8 cellular contexts compared by ENCODE assay signal in the genomic region with DNA sequence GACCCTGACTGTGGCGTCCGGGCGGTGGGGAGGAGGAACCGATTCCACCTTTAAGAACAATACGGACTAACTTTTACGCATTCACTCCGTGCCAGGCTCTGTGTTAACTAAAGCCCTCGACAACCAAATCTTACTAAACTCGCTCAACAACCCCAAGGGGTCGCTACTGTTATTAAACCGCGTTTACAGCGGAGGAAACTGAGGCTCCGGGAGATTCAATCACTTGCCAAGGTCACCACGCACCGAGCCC. TPM values are rescaled to one million over a fixed set of nuclear protein-coding genes. Genes with fewer than 3 reads are reported as not detected.
DNase-seq lines count a peak whose midpoint lies in the region; ATAC-seq, FAIRE-seq and TF ChIP-seq lines count a peak whose summit lies in the region.

No MANE protein-coding gene starts in this region.

- peak overlapping the region; percentile 81 for H3K4me2 ChIP-seq in astrocyte (ENCODE audit: low read length)

- no peaks in the 10 kb centered on the region for H3K27me3 ChIP-seq in astrocyte (ENCODE audit: insufficient read depth, low read length)

- H3K27ac ChIP-seq in HEK293 (ENCODE audit: extremely low read depth, low read depth, low read length) (peak overlapping the region; percentile 32; the same call in 1 of the 2 replicates), astrocyte (ENCODE audit: low read depth, low read length) (no peak overlapping the region)

- H3K27me3 Mint-ChIP-seq in astrocyte (ENCODE audit: low read depth, unreplicated experiment): no peaks in the 10 kb centered on the region

- FAIRE-seq in astrocyte (lab: Jason Lieb, UNC) (no peak), HTR-8/SVneo (lab: Jason Lieb, UNC) (no peak)

- no peaks in the 10 kb centered on the region for H3K9me3 ChIP-seq in HEK293 (ENCODE audit: control insufficient read depth, insufficient read depth, low read depth, low read length)
- peaks cover 7% of the 10 kb centered on the region for H3K9me3 ChIP-seq in astrocyte (ENCODE audit: insufficient read depth, low read depth, low read length)

- ATAC-seq in GM18867 (IDR thresholded peaks at IDR 0.05; ENCODE audit: unreplicated experiment) (no peak), GM19324 (IDR thresholded peaks at IDR 0.05; ENCODE audit: low FRiP score, unreplicated experiment) (no peak)

- H3K4me1 Mint-ChIP-seq in astrocyte (ENCODE audit: low read depth, unreplicated experiment): peaks cover 5% of the 10 kb centered on the region

- DNase-seq in AG04449 (ENCODE audit: low read depth, low spot score) (no peak), astrocyte (ENCODE audit: low read depth) (peak; percentile 29), lung microvascular endothelial cell (ENCODE audit: low read depth in 2 of 2) (peak; percentile 41 to 60), globus pallidus (ENCODE audit: low spot score) (no peak), HTR-8/SVneo (ENCODE audit: insufficient read length, low spot score) (no peak)

- CTCF ChIA-PET in AG04449 (lab: Yijun Ruan, JAX): interaction anchor here (1.3 to 2.7 kb wide), 5 partner anchors 9 to 391 kb away, joined by 3 to 20 read pairs (median 5); a partner anchor contains a TSS
- CTCF ChIA-PET in HEK293 (lab: Yijun Ruan, JAX): interaction anchor here (0.6 to 1.3 kb wide), 4 partner anchors 14 to 818 kb away, joined by 3 to 6 read pairs (median 3); no protein-coding TSS in a partner anchor

- no peak overlapping the region for H3K9ac ChIP-seq in astrocyte (ENCODE audit: low read length)

- H3K4me3 ChIP-seq in AG04449 (ENCODE audit: low read depth, low read length) (peak overlapping the region; percentile 79), HEK293 (ENCODE audit: low read depth, low read length) (peak overlapping the region; percentile 48), astrocyte (ENCODE audit: insufficient read depth, low read depth, low read length) (peak overlapping the region; percentile 44)

- H3K4me1 ChIP-seq in HEK293 (ENCODE audit: control insufficient read depth, insufficient read depth, low read length): no peaks in the 10 kb centered on the region
- H3K4me1 ChIP-seq in astrocyte (ENCODE audit: insufficient read depth, low read length): peaks cover 13% of the 10 kb centered on the region

- H3K36me3 ChIP-seq in HEK293 (ENCODE audit: control insufficient read depth in 2 of 2, insufficient read depth in 1 of 2, low read length in 2 of 2) (peaks cover 4 to 14% of the 10 kb centered on the region in 2 experiments; a peak in 2 of 3 replicates), astrocyte (ENCODE audit: insufficient read depth, low read length) (peaks cover 6% of the 10 kb centered on the region)

- no peak overlapping the region for H2AFZ ChIP-seq in astrocyte (ENCODE audit: low read depth, low read length)

- TF ChIP-seq CTCF in AG04449 (IDR thresholded peaks at IDR 0.05; ENCODE audit: insufficient read depth, low read length, missing control alignments) (no peak), HEK293 (tag by site-specific recombination; IDR thresholded peaks at IDR 0.05) (no peak), astrocyte (IDR thresholded peaks at IDR 0.05; ENCODE audit: insufficient read depth, low read depth, low read length) (no peak)

- peaks cover 11% of the 10 kb centered on the region for H4K20me1 ChIP-seq in astrocyte (ENCODE audit: insufficient read depth, low read length)

- no peaks in the 10 kb centered on the region for H3K79me2 ChIP-seq in astrocyte (ENCODE audit: insufficient read depth, low read length)

- H3K27ac Mint-ChIP-seq in astrocyte (ENCODE audit: unreplicated experiment): no peak overlapping the region

- peaks cover 6% of the 10 kb centered on the region for H3K9me3 Mint-ChIP-seq in astrocyte (ENCODE audit: unreplicated experiment)

- H3K36me3 Mint-ChIP-seq in astrocyte (ENCODE audit: low read depth, unreplicated experiment): peaks cover 14% of the 10 kb centered on the region

- peak overlapping the region; percentile 81 for H3K4me3 Mint-ChIP-seq in astrocyte (ENCODE audit: unreplicated experiment)

- POLR2A ChIA-PET in AG04449 (lab: Yijun Ruan, JAX): no interaction called here
- POLR2A ChIA-PET in HEK293 (lab: Yijun Ruan, JAX): interaction anchor here (1.0 kb wide), 1 partner anchor 47 kb away, joined by 3 read pairs; a partner anchor contains a TSS

TF ChIP-seq in HEK293, 187 proteins besides CTCF, POLR2A, EP300 and RAD21:
- TF ChIP-seq ZBTB8A (tag by site-specific recombination; IDR thresholded peaks at IDR 0.05): 0 out of 2 replicates have a peak, but pooled peaks have one; percentile 12
- no peak for TF ChIP-seq ZNF529 (tag by site-specific recombination; IDR thresholded peaks at IDR 0.05; ENCODE audit: insufficient replicate concordance)
- no peak for TF ChIP-seq ZNF596 (tag by site-specific recombination; IDR thresholded peaks at IDR 0.05)
- TF ChIP-seq ZNF658 (tag by site-specific recombination; IDR thresholded peaks at IDR 0.05): no peak

RNA-seq across cellular contexts. Expression of a gene that starts 1.2 kb away (rescaled TPM):
- total RNA-seq in astrocyte: 36.8 and 41.7 TPM in 2 replicates
- 8.3 and 18.3 TPM in 2 replicates for total RNA-seq in lung microvascular endothelial cell

RNA-seq across cellular contexts. Expression of a gene that starts 3.8 kb away (rescaled TPM):
- not detected in 2 replicates for total RNA-seq in astrocyte
- total RNA-seq in lung microvascular endothelial cell: not detected in 2 replicates

RNA-seq across cellular contexts. Expression of a gene that starts 16.8 kb away (rescaled TPM):
- total RNA-seq in astrocyte (0.70 and 0.79 TPM in 2 replicates), lung microvascular endothelial cell (0.22 TPM in 1 of 2 replicates, not detected in the other)

RNA-seq across cellular contexts. Expression of a gene that starts 27.5 kb away (rescaled TPM):
- total RNA-seq in astrocyte (1.2 and 1.6 TPM in 2 replicates), lung microvascular endothelial cell (not detected in 2 replicates)

RNA-seq across cellular contexts. Expression of a gene that starts 28.2 kb away (rescaled TPM):
- total RNA-seq in astrocyte (80.5 and 82.6 TPM in 2 replicates), lung microvascular endothelial cell (27.0 and 32.9 TPM in 2 replicates)

Comparison
In these comparisons a context has a peak if more than half of its experiments do, and no peak if none do; other contexts are left out.
1. DNase-seq: peak in astrocyte (single experiment) and lung microvascular endothelial cell (2 of 2); none in AG04449 (single experiment), globus pallidus (single experiment) and HTR-8/SVneo (single experiment).
2. Peak in every context shown above with its lines, with median percentiles within 50 percentile points of each other: H3K4me3 ChIP-seq.